16 cellular contexts compared by ENCODE assay signal in the genomic region with DNA sequence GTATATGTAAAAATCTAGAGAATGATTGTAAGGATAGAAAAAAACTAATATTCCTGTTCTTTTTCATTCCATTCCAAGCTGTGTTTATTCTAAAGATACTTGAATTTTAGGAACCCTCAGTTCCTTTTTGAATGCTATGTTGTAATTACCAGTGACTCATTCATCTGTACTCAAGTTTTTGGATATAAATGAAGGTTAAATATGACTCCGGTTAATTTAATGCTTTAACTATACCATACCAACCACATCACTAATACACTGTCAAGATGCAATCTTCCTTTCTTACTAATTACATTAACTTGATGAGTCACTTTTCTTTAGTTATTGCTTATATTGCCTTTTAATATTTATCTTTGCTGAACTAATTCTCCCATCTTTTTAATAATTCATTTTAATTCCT.
DNase-seq lines count a peak whose midpoint lies in the region; ATAC-seq and FAIRE-seq lines count a peak whose summit lies in the region.
"Had no signal": no experiment of that assay in that cellular context is flagged by ENCODE, and none has a peak within 500 bp of the region (broad histone marks: within the 10 kb centered on the region; RNA-seq: fewer than 3 reads in every experiment).

No MANE protein-coding gene starts in this region.

- H3K36me3 ChIP-seq in trophoblast cell (ENCODE audit: control insufficient read depth in 1 of 2, insufficient read depth in 2 of 2, low read length in 2 of 2), result peaks cover 7 to 11% of the 10 kb centered on the region in 2 experiments

- H2AK5ac ChIP-seq in trophoblast cell (ENCODE audit: low read length), result no peak overlapping the region

- no peak overlapping the region for H3K4me3 ChIP-seq in trophoblast cell (ENCODE audit: low read depth, low read length)
- H3K4me3 ChIP-seq: ascending aorta, heart left ventricle had no signal

- no peaks in the 10 kb centered on the region for H3K4me1 ChIP-seq in trophoblast cell (ENCODE audit: control insufficient read depth in 1 of 2, insufficient read depth in 2 of 2, low read length in 2 of 2)
- H3K4me1 ChIP-seq: ascending aorta, heart left ventricle had no signal

- peak; percentile 48 for DNase-seq in CD1c-positive myeloid dendritic cell (ENCODE audit: extremely low spot score)
- peak; percentile 0 for DNase-seq in NCI-H69 (lab: John Stamatoyannopoulos, UW)
- peak; percentile 86 for DNase-seq in dedifferentiated amniotic fluid mesenchymal stem cell (ENCODE audit: extremely low spot score)
- peak; percentile 23 to 82 for DNase-seq in trophoblast cell
- DNase-seq in RCC 7860 (ENCODE audit: low spot score), result no peak
- DNase-seq: activated CD4-positive, alpha-beta T cell treated with anti-CD3 and anti-CD28 coated beads, Interleukin-2, amount 50 U/mL, for 1 hour; activated T-cell treated with anti-CD3 and anti-CD28 coated beads, Interleukin-2, amount 50 U/mL, for 72 hours; effector CD4-positive, alpha-beta T cell; heart left ventricle; left colon; natural killer cell; NCI-H524 had no signal

- H3K79me1 ChIP-seq in trophoblast cell (ENCODE audit: low read length), result no peaks in the 10 kb centered on the region

- no peak overlapping the region for H3K18ac ChIP-seq in trophoblast cell (ENCODE audit: low read length)

- H2BK5ac ChIP-seq in trophoblast cell (ENCODE audit: low read depth, low read length, poor library complexity), result no peak overlapping the region

- no peak for ATAC-seq in HG03521 (IDR thresholded peaks at IDR 0.05; ENCODE audit: unreplicated experiment)
- no peak for ATAC-seq in HG02763 (IDR thresholded peaks at IDR 0.05; ENCODE audit: unreplicated experiment)
- ATAC-seq in HG02973 (IDR thresholded peaks at IDR 0.05; ENCODE audit: unreplicated experiment), result no peak
- ATAC-seq: activated T-cell treated with anti-CD3 and anti-CD28 coated beads, Interleukin-2, amount 50 U/mL, for 72 hours; heart left ventricle; left colon; natural killer cell had no signal

- H3K23ac ChIP-seq in trophoblast cell (ENCODE audit: low read length), result no peak overlapping the region

- H2BK12ac ChIP-seq in trophoblast cell (ENCODE audit: low read length), result no peak overlapping the region

- no peak overlapping the region for H2AFZ ChIP-seq in trophoblast cell (ENCODE audit: insufficient read depth, low read length, poor library complexity)

- no peak overlapping the region for H4K12ac ChIP-seq in trophoblast cell (ENCODE audit: low read depth, low read length)

- no peaks in the 10 kb centered on the region for H3K9me3 ChIP-seq in trophoblast cell (ENCODE audit: insufficient read depth, low read depth, low read length)

- no peak overlapping the region for H4K8ac ChIP-seq in trophoblast cell (ENCODE audit: low read depth, low read length)

- no peak overlapping the region for H2BK120ac ChIP-seq in trophoblast cell (ENCODE audit: insufficient read depth, low read length, poor library complexity)

- H4K91ac ChIP-seq in trophoblast cell (ENCODE audit: low read depth, low read length), result no peak overlapping the region

- H3K27me3 ChIP-seq in trophoblast cell (ENCODE audit: insufficient read depth, low read length), result no peaks in the 10 kb centered on the region
- H3K27me3 ChIP-seq: ascending aorta, heart left ventricle had no signal

- H3K14ac ChIP-seq in trophoblast cell (ENCODE audit: low read length), result no peak overlapping the region

- FAIRE-seq in RCC 7860 (lab: Jason Lieb, UNC), result no peak

- H3K27ac ChIP-seq in trophoblast cell (ENCODE audit: low read depth, low read length), result no peak overlapping the region
- H3K27ac ChIP-seq: heart left ventricle had no signal

- no peak overlapping the region for H3K4ac ChIP-seq in trophoblast cell (ENCODE audit: low read depth, low read length)

- WGBS in trophoblast cell (ENCODE audit: extremely low coverage, insufficient coverage, insufficient read length), result no CpG with 5 or more reads among the region's 1 CpG

- H3K79me2 ChIP-seq in trophoblast cell (ENCODE audit: control insufficient read depth, insufficient read depth, low read length, poor library complexity), result no peaks in the 10 kb centered on the region

- H3K4me2 ChIP-seq in trophoblast cell (ENCODE audit: low read length), result no peak overlapping the region

- no peak overlapping the region for H3K9ac ChIP-seq in trophoblast cell (ENCODE audit: low read length)
